1 cellular context compared by ENCODE assay signal in the genomic region with DNA sequence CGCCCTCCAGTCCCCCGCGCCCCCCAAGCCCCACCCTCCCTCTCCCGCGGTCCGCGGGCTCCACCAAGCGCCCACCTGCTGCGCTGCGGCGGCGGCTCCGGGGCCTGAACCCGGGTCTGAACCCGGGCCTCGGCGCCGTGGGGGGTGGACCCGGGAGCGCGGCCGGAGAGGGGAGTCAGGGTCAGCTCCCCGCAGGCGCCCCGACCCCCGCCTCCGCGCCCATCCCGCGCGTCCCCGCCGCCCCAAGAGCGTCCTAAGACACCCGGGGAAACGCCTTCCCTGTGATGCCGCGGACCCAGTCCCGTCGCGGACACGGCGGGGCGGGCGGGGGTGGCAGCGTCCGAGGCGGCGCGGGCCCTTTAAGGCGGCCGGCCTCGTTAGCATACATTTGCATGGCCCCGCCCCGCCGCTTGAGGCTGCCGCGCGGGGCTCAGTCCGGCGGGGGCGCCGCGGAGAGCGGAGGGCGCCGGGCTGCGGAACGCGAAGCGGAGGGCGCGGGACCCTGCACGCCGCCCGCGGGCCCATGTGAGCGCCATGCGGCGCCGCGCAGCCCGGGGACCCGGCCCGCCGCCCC.
TF ChIP-seq lines count a peak whose summit lies in the region.

A gene (plus strand): TSS at position 433 of the 574 bp plus-strand sequence. CDS start 102 bp downstream, at position 535.

TF ChIP-seq in K562, 482 proteins besides CTCF, POLR2A, EP300 and RAD21 (continued from another document and continues in another):
- TF ChIP-seq, protein P1, sequence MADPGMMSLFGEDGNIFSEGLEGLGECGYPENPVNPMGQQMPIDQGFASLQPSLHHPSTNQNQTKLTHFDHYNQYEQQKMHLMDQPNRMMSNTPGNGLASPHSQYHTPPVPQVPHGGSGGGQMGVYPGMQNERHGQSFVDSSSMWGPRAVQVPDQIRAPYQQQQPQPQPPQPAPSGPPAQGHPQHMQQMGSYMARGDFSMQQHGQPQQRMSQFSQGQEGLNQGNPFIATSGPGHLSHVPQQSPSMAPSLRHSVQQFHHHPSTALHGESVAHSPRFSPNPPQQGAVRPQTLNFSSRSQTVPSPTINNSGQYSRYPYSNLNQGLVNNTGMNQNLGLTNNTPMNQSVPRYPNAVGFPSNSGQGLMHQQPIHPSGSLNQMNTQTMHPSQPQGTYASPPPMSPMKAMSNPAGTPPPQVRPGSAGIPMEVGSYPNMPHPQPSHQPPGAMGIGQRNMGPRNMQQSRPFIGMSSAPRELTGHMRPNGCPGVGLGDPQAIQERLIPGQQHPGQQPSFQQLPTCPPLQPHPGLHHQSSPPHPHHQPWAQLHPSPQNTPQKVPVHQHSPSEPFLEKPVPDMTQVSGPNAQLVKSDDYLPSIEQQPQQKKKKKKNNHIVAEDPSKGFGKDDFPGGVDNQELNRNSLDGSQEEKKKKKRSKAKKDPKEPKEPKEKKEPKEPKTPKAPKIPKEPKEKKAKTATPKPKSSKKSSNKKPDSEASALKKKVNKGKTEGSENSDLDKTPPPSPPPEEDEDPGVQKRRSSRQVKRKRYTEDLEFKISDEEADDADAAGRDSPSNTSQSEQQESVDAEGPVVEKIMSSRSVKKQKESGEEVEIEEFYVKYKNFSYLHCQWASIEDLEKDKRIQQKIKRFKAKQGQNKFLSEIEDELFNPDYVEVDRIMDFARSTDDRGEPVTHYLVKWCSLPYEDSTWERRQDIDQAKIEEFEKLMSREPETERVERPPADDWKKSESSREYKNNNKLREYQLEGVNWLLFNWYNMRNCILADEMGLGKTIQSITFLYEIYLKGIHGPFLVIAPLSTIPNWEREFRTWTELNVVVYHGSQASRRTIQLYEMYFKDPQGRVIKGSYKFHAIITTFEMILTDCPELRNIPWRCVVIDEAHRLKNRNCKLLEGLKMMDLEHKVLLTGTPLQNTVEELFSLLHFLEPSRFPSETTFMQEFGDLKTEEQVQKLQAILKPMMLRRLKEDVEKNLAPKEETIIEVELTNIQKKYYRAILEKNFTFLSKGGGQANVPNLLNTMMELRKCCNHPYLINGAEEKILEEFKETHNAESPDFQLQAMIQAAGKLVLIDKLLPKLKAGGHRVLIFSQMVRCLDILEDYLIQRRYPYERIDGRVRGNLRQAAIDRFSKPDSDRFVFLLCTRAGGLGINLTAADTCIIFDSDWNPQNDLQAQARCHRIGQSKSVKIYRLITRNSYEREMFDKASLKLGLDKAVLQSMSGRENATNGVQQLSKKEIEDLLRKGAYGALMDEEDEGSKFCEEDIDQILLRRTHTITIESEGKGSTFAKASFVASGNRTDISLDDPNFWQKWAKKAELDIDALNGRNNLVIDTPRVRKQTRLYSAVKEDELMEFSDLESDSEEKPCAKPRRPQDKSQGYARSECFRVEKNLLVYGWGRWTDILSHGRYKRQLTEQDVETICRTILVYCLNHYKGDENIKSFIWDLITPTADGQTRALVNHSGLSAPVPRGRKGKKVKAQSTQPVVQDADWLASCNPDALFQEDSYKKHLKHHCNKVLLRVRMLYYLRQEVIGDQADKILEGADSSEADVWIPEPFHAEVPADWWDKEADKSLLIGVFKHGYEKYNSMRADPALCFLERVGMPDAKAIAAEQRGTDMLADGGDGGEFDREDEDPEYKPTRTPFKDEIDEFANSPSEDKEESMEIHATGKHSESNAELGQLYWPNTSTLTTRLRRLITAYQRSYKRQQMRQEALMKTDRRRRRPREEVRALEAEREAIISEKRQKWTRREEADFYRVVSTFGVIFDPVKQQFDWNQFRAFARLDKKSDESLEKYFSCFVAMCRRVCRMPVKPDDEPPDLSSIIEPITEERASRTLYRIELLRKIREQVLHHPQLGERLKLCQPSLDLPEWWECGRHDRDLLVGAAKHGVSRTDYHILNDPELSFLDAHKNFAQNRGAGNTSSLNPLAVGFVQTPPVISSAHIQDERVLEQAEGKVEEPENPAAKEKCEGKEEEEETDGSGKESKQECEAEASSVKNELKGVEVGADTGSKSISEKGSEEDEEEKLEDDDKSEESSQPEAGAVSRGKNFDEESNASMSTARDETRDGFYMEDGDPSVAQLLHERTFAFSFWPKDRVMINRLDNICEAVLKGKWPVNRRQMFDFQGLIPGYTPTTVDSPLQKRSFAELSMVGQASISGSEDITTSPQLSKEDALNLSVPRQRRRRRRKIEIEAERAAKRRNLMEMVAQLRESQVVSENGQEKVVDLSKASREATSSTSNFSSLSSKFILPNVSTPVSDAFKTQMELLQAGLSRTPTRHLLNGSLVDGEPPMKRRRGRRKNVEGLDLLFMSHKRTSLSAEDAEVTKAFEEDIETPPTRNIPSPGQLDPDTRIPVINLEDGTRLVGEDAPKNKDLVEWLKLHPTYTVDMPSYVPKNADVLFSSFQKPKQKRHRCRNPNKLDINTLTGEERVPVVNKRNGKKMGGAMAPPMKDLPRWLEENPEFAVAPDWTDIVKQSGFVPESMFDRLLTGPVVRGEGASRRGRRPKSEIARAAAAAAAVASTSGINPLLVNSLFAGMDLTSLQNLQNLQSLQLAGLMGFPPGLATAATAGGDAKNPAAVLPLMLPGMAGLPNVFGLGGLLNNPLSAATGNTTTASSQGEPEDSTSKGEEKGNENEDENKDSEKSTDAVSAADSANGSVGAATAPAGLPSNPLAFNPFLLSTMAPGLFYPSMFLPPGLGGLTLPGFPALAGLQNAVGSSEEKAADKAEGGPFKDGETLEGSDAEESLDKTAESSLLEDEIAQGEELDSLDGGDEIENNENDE (IDR thresholded peaks at IDR 0.05; ENCODE audit: low read depth, low read length), result no peak
- TF ChIP-seq MCM7 (IDR thresholded peaks at IDR 0.05) (no peak), GABPA (tag; conservative IDR thresholded peaks at IDR 0.05; ENCODE audit: low read depth) (no peak), RBM17 (IDR thresholded peaks at IDR 0.05; ENCODE audit: borderline replicate concordance, low read depth, low read length) (no peak), CBX5 (IDR thresholded peaks at IDR 0.05; ENCODE audit: borderline replicate concordance, low read depth) (no peak), KDM4B (IDR thresholded peaks at IDR 0.05; ENCODE audit: borderline replicate concordance in 2 of 2, low read depth in 1 of 2) (no peak), PPARD (CRISPR knock-in tag; IDR thresholded peaks at IDR 0.05) (no peak), ZNF384 (IDR thresholded peaks at IDR 0.05; ENCODE audit: low read depth, low read length) (no peak), IRF2 (CRISPR knock-in tag; IDR thresholded peaks at IDR 0.05) (no peak), ZNF311 (CRISPR knock-in tag; IDR thresholded peaks at IDR 0.05) (no peak), SIN3A (IDR thresholded peaks at IDR 0.05; ENCODE audit: borderline replicate concordance in 2 of 2, control insufficient read depth in 1 of 2, low read depth in 2 of 2, low read length in 2 of 2) (peak in 1 of 2 experiments; percentile 35; a peak in 1 of 4 replicates), MECOM (CRISPR knock-in tag; IDR thresholded peaks at IDR 0.05) (no peak), LEF1 (IDR thresholded peaks at IDR 0.05) (no peak), SAFB (IDR thresholded peaks at IDR 0.05; ENCODE audit: borderline replicate concordance, low read depth, low read length) (peak; percentile 19; the same call in 1 of the 2 replicates), HDAC8 (tag; IDR thresholded peaks at IDR 0.05) (no peak), RFX7 (CRISPR knock-in tag; IDR thresholded peaks at IDR 0.05) (no peak), ETV1 (tag; conservative IDR thresholded peaks at IDR 0.05; ENCODE audit: low read depth) (no peak)
- TF ChIP-seq, protein P2, sequence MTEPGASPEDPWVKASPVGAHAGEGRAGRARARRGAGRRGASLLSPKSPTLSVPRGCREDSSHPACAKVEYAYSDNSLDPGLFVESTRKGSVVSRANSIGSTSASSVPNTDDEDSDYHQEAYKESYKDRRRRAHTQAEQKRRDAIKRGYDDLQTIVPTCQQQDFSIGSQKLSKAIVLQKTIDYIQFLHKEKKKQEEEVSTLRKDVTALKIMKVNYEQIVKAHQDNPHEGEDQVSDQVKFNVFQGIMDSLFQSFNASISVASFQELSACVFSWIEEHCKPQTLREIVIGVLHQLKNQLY (CRISPR knock-in tag; conservative IDR thresholded peaks at IDR 0.05), result no peak
- TF ChIP-seq, protein P3, sequence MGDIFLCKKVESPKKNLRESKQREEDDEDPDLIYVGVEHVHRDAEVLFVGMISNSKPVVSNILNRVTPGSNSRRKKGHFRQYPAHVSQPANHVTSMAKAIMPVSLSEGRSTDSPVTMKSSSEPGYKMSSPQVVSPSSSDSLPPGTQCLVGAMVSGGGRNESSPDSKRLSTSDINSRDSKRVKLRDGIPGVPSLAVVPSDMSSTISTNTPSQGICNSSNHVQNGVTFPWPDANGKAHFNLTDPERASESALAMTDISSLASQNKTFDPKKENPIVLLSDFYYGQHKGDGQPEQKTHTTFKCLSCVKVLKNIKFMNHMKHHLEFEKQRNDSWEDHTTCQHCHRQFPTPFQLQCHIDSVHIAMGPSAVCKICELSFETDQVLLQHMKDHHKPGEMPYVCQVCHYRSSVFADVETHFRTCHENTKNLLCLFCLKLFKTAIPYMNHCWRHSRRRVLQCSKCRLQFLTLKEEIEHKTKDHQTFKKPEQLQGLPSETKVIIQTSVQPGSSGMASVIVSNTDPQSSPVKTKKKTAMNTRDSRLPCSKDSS (IDR thresholded peaks at IDR 0.05; ENCODE audit: low read depth, partially characterized antibody), result no peak
- TF ChIP-seq, protein P4, sequence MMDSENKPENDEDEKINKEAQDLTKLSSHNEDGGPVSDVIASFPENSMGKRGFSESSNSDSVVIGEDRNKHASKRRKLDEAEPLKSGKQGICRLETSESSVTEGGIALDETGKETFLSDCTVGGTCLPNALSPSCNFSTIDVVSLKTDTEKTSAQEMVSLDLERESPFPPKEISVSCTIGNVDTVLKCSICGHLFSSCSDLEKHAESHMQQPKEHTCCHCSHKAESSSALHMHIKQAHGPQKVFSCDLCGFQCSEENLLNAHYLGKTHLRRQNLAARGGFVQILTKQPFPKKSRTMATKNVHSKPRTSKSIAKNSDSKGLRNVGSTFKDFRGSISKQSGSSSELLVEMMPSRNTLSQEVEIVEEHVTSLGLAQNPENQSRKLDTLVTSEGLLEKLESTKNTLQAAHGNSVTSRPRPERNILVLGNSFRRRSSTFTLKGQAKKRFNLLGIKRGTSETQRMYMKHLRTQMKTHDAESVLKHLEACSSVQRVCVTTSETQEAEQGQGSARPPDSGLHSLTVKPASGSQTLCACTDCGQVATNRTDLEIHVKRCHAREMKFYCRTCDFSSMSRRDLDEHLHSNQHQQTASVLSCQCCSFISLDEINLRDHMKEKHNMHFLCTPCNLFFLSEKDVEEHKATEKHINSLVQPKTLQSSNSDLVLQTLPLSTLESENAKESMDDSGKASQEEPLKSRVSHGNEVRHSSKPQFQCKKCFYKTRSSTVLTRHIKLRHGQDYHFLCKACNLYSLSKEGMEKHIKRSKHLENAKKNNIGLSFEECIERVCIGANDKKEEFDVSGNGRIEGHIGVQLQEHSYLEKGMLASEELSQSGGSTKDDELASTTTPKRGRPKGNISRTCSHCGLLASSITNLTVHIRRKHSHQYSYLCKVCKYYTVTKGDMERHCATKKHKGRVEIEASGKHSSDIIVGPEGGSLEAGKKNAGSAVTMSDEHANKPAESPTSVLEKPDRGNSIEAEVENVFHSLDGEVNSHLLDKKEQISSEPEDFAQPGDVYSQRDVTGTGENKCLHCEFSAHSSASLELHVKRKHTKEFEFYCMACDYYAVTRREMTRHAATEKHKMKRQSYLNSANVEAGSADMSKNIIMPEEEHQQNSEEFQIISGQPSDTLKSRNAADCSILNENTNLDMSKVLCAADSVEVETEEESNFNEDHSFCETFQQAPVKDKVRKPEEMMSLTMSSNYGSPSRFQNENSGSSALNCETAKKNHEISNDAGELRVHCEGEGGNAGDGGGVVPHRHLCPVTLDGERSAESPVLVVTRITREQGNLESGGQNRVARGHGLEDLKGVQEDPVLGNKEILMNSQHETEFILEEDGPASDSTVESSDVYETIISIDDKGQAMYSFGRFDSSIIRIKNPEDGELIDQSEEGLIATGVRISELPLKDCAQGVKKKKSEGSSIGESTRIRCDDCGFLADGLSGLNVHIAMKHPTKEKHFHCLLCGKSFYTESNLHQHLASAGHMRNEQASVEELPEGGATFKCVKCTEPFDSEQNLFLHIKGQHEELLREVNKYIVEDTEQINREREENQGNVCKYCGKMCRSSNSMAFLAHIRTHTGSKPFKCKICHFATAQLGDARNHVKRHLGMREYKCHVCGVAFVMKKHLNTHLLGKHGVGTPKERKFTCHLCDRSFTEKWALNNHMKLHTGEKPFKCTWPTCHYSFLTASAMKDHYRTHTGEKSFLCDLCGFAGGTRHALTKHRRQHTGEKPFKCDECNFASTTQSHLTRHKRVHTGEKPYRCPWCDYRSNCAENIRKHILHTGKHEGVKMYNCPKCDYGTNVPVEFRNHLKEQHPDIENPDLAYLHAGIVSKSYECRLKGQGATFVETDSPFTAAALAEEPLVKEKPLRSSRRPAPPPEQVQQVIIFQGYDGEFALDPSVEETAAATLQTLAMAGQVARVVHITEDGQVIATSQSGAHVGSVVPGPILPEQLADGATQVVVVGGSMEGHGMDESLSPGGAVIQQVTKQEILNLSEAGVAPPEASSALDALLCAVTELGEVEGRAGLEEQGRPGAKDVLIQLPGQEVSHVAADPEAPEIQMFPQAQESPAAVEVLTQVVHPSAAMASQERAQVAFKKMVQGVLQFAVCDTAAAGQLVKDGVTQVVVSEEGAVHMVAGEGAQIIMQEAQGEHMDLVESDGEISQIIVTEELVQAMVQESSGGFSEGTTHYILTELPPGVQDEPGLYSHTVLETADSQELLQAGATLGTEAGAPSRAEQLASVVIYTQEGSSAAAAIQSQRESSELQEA (IDR thresholded peaks at IDR 0.05; ENCODE audit: low read depth), result no peak
- TF ChIP-seq, protein P5, sequence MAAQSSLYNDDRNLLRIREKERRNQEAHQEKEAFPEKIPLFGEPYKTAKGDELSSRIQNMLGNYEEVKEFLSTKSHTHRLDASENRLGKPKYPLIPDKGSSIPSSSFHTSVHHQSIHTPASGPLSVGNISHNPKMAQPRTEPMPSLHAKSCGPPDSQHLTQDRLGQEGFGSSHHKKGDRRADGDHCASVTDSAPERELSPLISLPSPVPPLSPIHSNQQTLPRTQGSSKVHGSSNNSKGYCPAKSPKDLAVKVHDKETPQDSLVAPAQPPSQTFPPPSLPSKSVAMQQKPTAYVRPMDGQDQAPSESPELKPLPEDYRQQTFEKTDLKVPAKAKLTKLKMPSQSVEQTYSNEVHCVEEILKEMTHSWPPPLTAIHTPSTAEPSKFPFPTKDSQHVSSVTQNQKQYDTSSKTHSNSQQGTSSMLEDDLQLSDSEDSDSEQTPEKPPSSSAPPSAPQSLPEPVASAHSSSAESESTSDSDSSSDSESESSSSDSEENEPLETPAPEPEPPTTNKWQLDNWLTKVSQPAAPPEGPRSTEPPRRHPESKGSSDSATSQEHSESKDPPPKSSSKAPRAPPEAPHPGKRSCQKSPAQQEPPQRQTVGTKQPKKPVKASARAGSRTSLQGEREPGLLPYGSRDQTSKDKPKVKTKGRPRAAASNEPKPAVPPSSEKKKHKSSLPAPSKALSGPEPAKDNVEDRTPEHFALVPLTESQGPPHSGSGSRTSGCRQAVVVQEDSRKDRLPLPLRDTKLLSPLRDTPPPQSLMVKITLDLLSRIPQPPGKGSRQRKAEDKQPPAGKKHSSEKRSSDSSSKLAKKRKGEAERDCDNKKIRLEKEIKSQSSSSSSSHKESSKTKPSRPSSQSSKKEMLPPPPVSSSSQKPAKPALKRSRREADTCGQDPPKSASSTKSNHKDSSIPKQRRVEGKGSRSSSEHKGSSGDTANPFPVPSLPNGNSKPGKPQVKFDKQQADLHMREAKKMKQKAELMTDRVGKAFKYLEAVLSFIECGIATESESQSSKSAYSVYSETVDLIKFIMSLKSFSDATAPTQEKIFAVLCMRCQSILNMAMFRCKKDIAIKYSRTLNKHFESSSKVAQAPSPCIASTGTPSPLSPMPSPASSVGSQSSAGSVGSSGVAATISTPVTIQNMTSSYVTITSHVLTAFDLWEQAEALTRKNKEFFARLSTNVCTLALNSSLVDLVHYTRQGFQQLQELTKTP (IDR thresholded peaks at IDR 0.05; ENCODE audit: low read depth in 1 of 2, partially characterized antibody in 2 of 2), result no peak
